ENCODE assay signal across 15 cellular contexts in the genomic region with DNA sequence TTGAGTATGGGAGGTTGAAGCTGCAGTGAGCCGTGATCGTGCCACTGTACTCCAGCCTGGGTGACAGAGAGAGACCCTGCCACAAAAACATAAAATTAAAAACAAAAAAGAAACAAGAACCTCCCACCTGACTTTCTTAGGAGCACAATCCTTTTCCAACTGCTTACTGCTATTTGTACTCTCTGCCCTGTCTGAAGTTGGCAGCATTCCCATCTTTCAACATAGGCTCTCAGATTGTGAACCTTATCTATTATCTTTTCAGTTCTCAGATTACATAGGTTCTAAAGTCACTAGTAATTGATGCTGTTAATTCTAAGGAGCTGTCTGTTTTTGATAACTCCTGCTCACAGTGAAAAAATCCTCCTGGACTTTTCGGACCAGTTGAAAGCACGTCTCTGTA.
A peak's percentile ranks its signal among the peaks of the same experiment; 100 is the strongest.
DNase-seq lines count a peak whose midpoint lies in the region; ATAC-seq and TF ChIP-seq lines count a peak whose summit lies in the region.
"Had no signal": no experiment of that assay in that cellular context is flagged by ENCODE, and none has a peak within 500 bp of the region (broad histone marks: within the 10 kb centered on the region; RNA-seq: fewer than 3 reads in every experiment).

No MANE protein-coding gene starts in this region.

- peaks cover 0 to 7% of the 10 kb centered on the region in 2 donors for H3K9me3 ChIP-seq in right atrium auricular region

- H3K4me3 ChIP-seq in LNCaP clone FGC (ENCODE audit: low read depth, low read length) (no peak overlapping the region), right atrium auricular region (no peak overlapping the region)

- CTCF ChIA-PET in activated naive CD4-positive, alpha-beta T cell treated with anti-CD3 and anti-CD28 coated beads for 36 hours (lab: Charles Lee), result no interaction called here

- H3K27ac ChIP-seq in right atrium auricular region, result no peak overlapping the region

- TF ChIP-seq CTCF in LNCaP clone FGC (IDR thresholded peaks at IDR 0.05; ENCODE audit: control insufficient read depth, extremely low read depth, insufficient read depth) (no peak), right atrium auricular region (IDR thresholded peaks at IDR 0.05) (no peak)

- no peaks in the 10 kb centered on the region for H3K36me3 ChIP-seq in right atrium auricular region

- peaks cover 2% of the 10 kb centered on the region for H3K9me3 Mint-ChIP-seq in activated naive CD4-positive, alpha-beta T cell treated with anti-CD3 and anti-CD28 coated beads for 36 hours
- peaks cover 9% of the 10 kb centered on the region for H3K9me3 Mint-ChIP-seq in natural killer cell treated with Interleukin-12 subunit alpha and Interleukin-12 subunit beta and Interleukin-15 and Interleukin-18, amount 100 ng/mL, for 72 hours
- H3K9me3 Mint-ChIP-seq: CD4-positive, alpha-beta T cell had no signal

- H3K4me1 Mint-ChIP-seq in activated naive CD4-positive, alpha-beta T cell treated with anti-CD3 and anti-CD28 coated beads for 36 hours (ENCODE audit: low read depth), result no peaks in the 10 kb centered on the region
- no peaks in the 10 kb centered on the region for H3K4me1 Mint-ChIP-seq in natural killer cell treated with Interleukin-12 subunit alpha and Interleukin-12 subunit beta and Interleukin-15 and Interleukin-18, amount 100 ng/mL, for 72 hours (ENCODE audit: low read depth in 2 of 2)
- H3K4me1 Mint-ChIP-seq: B cell had no signal

- intact Hi-C loops in activated naive CD4-positive, alpha-beta T cell treated with anti-CD3 and anti-CD28 coated beads for 36 hours (cut with micrococcal nuclease), result no loop called here

- no peak overlapping the region for H3K27ac Mint-ChIP-seq in activated naive CD4-positive, alpha-beta T cell treated with anti-CD3 and anti-CD28 coated beads for 36 hours
- no peak overlapping the region for H3K27ac Mint-ChIP-seq in natural killer cell treated with Interleukin-12 subunit alpha and Interleukin-12 subunit beta and Interleukin-15 and Interleukin-18, amount 100 ng/mL, for 72 hours
- H3K27ac Mint-ChIP-seq: B cell; CD4-positive, alpha-beta T cell; HFFc6 had no signal

- H3K4me3 Mint-ChIP-seq in activated naive CD4-positive, alpha-beta T cell treated with anti-CD3 and anti-CD28 coated beads for 36 hours, result no peak overlapping the region
- no peak overlapping the region for H3K4me3 Mint-ChIP-seq in natural killer cell treated with Interleukin-12 subunit alpha and Interleukin-12 subunit beta and Interleukin-15 and Interleukin-18, amount 100 ng/mL, for 72 hours
- H3K4me3 Mint-ChIP-seq: B cell; CD4-positive, alpha-beta T cell; HFFc6 had no signal

- H3K36me3 Mint-ChIP-seq in activated naive CD4-positive, alpha-beta T cell treated with anti-CD3 and anti-CD28 coated beads for 36 hours (ENCODE audit: low read depth), result no peaks in the 10 kb centered on the region
- H3K36me3 Mint-ChIP-seq in natural killer cell treated with Interleukin-12 subunit alpha and Interleukin-12 subunit beta and Interleukin-15 and Interleukin-18, amount 100 ng/mL, for 72 hours, result peaks cover 5% of the 10 kb centered on the region

- H3K4me1 ChIP-seq in right atrium auricular region, result no peaks in the 10 kb centered on the region

- no peaks in the 10 kb centered on the region for H3K27me3 Mint-ChIP-seq in activated naive CD4-positive, alpha-beta T cell treated with anti-CD3 and anti-CD28 coated beads for 36 hours (ENCODE audit: low read depth)
- no peaks in the 10 kb centered on the region for H3K27me3 Mint-ChIP-seq in natural killer cell treated with Interleukin-12 subunit alpha and Interleukin-12 subunit beta and Interleukin-15 and Interleukin-18, amount 100 ng/mL, for 72 hours
- H3K27me3 Mint-ChIP-seq: B cell; CD4-positive, alpha-beta T cell had no signal

- no peak for ATAC-seq in natural killer cell treated with Interleukin-12 subunit alpha and Interleukin-12 subunit beta and Interleukin-15 and Interleukin-18, amount 100 ng/mL, for 72 hours
- ATAC-seq: HepG2 had no signal

- no peaks in the 10 kb centered on the region for H3K27me3 ChIP-seq in right atrium auricular region

- DNase-seq in COLO829 (ENCODE audit: low spot score) (peak; percentile 3), LNCaP clone FGC (ENCODE audit: low read depth) (peak; percentile 35), NCI-H345 treated with DMSO at 0.1 percent for 48 hours (lab: John Stamatoyannopoulos, UW; ENCODE audit: unreplicated experiment) (peak; percentile 4), left kidney (ENCODE audit: low read depth, low spot score) (peak; percentile 9), right atrium auricular region (ENCODE audit: low spot score) (no peak)
- DNase-seq in activated naive CD4-positive, alpha-beta T cell treated with anti-CD3 and anti-CD28 coated beads for 36 hours, result no peak
- no peak for DNase-seq in natural killer cell treated with Interleukin-12 subunit alpha and Interleukin-12 subunit beta and Interleukin-15 and Interleukin-18, amount 100 ng/mL, for 72 hours (ENCODE audit: low spot score)
- DNase-seq: C1 segment of cervical spinal cord; CD4-positive, alpha-beta T cell; DMS153; GF-D8; HCEC 1CT; HFFc6 had no signal

Comparison
In these comparisons a context has a peak if more than half of its experiments do, and no peak if none do; other contexts are left out.
1. DNase-seq: peak in COLO829 (single experiment), LNCaP clone FGC (single experiment), NCI-H345 treated with DMSO at 0.1 percent for 48 hours (single experiment) and left kidney (single experiment); none in right atrium auricular region (single experiment), activated naive CD4-positive, alpha-beta T cell treated with anti-CD3 and anti-CD28 coated beads for 36 hours (single experiment) and natural killer cell treated with Interleukin-12 subunit alpha and Interleukin-12 subunit beta and Interleukin-15 and Interleukin-18, amount 100 ng/mL, for 72 hours (single experiment).